In genomic region chr6:52724406-52725121, GRCh38 we compare ENCODE assay signal across 8 cellular contexts. TPM values are rescaled to one million over a fixed set of nuclear protein-coding genes. Genes with fewer than 3 reads are reported as not detected.
DNase-seq lines count a peak whose midpoint lies in the region; ATAC-seq and TF ChIP-seq lines count a peak whose summit lies in the region.

No MANE protein-coding gene starts in this region.

- no peaks in the 10 kb centered on the region for H3K27me3 ChIP-seq in liver (ENCODE audit: control insufficient read depth in 4 of 4, insufficient read depth in 4 of 4, low read length in 3 of 4)

- no peaks in the 10 kb centered on the region for H3K27me3 Mint-ChIP-seq in chondrocyte (ENCODE audit: low read depth)

- WGBS in liver: 43% methylated on average over 13 of the region's 13 CpGs

- no peaks in the 10 kb centered on the region for H3K36me3 Mint-ChIP-seq in chondrocyte (ENCODE audit: low read depth)

- peak overlapping the region; percentile 19 for H3K27ac Mint-ChIP-seq in chondrocyte (ENCODE audit: unreplicated experiment)

- H3K4me1 ChIP-seq in liver (ENCODE audit: control insufficient read depth in 4 of 4, insufficient read depth in 4 of 4, low read length in 3 of 4): peaks cover 23 to 56% (median 49%) of the 10 kb centered on the region in 4 donors

- H3K9me3 Mint-ChIP-seq in chondrocyte (ENCODE audit: low read depth): no peaks in the 10 kb centered on the region

- no peak overlapping the region for H3K4me3 Mint-ChIP-seq in chondrocyte (ENCODE audit: unreplicated experiment)

- H3K4me3 ChIP-seq in AG10803 (ENCODE audit: low read length) (no peak overlapping the region), WI38 (ENCODE audit: low read depth, low read length) (no peak overlapping the region), liver (ENCODE audit: low read depth in 1 of 3, low read length in 3 of 3) (peak overlapping the region in 1 of 3 donors; percentile 44)

- peak overlapping the region; percentile 71 to 79 for H3K27ac ChIP-seq in liver (ENCODE audit: low read depth in 1 of 2, low read length in 2 of 2)

- no peaks in the 10 kb centered on the region for H3K9me3 ChIP-seq in liver (ENCODE audit: control insufficient read depth in 4 of 4, low read length in 3 of 4)

- no peaks in the 10 kb centered on the region for H3K36me3 ChIP-seq in liver (ENCODE audit: control insufficient read depth in 4 of 4, insufficient read depth in 3 of 4, low read depth in 1 of 4, low read length in 3 of 4)

- ATAC-seq in GM18867 (IDR thresholded peaks at IDR 0.05; ENCODE audit: unreplicated experiment) (peak; percentile 99), HG03060 (IDR thresholded peaks at IDR 0.05; ENCODE audit: low read depth, unreplicated experiment) (peak; percentile 92)

- peaks cover 12% of the 10 kb centered on the region for H3K4me1 Mint-ChIP-seq in chondrocyte (ENCODE audit: low read depth)

- DNase-seq in AG10803 (ENCODE audit: low read depth) (peak; percentile 79), NCI-H2171 (lab: John Stamatoyannopoulos, UW) (peak; percentile 4), chondrocyte (ENCODE audit: low spot score) (no peak)
- DNase-seq in stimulated activated CD4-positive, alpha-beta T cell treated with anti-CD3 and anti-CD28 coated beads, TNF-alpha, amount 100 ng/mL, for 4 hours (ENCODE audit: low read depth in 3 of 3): peak in 2 of 3 experiments; percentile 9 to 10

- peak overlapping the region in 1 of 2 donors; percentile 8 for H3K9ac ChIP-seq in liver (ENCODE audit: low read depth in 1 of 2, low read length in 2 of 2)

- TF ChIP-seq RAD21 in liver (IDR thresholded peaks at IDR 0.05): peak; percentile 77 to 83

- TF ChIP-seq CTCF in AG10803 (conservative IDR thresholded peaks at IDR 0.05; ENCODE audit: low read length) (peak; percentile 63), WI38 (IDR thresholded peaks at IDR 0.05; ENCODE audit: low read depth, low read length) (peak; percentile 61; the same call in 1 of the 2 replicates), chondrocyte (IDR thresholded peaks at IDR 0.05) (peak; percentile 81), liver (IDR thresholded peaks at IDR 0.05; ENCODE audit: low read depth, low read length, missing input control) (peak; percentile 75)

TF ChIP-seq in liver, 16 proteins besides CTCF, POLR2A, EP300 and RAD21:
- TF ChIP-seq EGR1 (IDR thresholded peaks at IDR 0.05; ENCODE audit: low read depth in 2 of 2) (peak in 1 of 2 donors; percentile 13), TAF1 (conservative IDR thresholded peaks at IDR 0.05) (no peak), JUND (IDR thresholded peaks at IDR 0.05) (peak; percentile 48 to 59), REST (IDR thresholded peaks at IDR 0.05) (no peak), HNF4G (IDR thresholded peaks at IDR 0.05) (peak; percentile 49), ATF3 (IDR thresholded peaks at IDR 0.05) (no peak), FOXA1 (IDR thresholded peaks at IDR 0.05) (peak; percentile 9), GABPA (IDR thresholded peaks at IDR 0.05 in 1 of 2, conservative IDR thresholded peaks at IDR 0.05 in 1 of 2) (no peak), SP1 (IDR thresholded peaks at IDR 0.05) (peak; percentile 63), RXRA (IDR thresholded peaks at IDR 0.05) (peak; percentile 51 to 67), MAX (IDR thresholded peaks at IDR 0.05) (peak; percentile 51), YY1 (IDR thresholded peaks at IDR 0.05) (peak; percentile 67), HNF4A (conservative IDR thresholded peaks at IDR 0.05) (peak; percentile 65 to 82), ZBTB33 (IDR thresholded peaks at IDR 0.05) (no peak), FOXA2 (IDR thresholded peaks at IDR 0.05) (peak; percentile 11), NR2F2 (IDR thresholded peaks at IDR 0.05) (no peak)

RNA-seq across cellular contexts. Expression of gene GSTA2, which starts 38.7 kb away (rescaled TPM):
- not detected in 3 replicates for total RNA-seq in chondrocyte
- total RNA-seq in liver: 1 to 10 TPM; 2.0 to 2.2 TPM
- 100 to 1,000 TPM in 1 of 2 donors, 1 to 10 TPM in 1; 1.4 to 110 TPM for polyA plus RNA-seq in liver

RNA-seq across cellular contexts. Expression of gene TMEM14A, which starts 53.7 kb away (rescaled TPM):
- total RNA-seq in chondrocyte (21.1 to 34.4 TPM (median 25.7 TPM) in 3 replicates), liver (10 to 100 TPM; 15.6 to 22.9 TPM)
- 10 to 100 TPM; 23.0 to 63.6 TPM for polyA plus RNA-seq in liver
